ENCODE assay signal across 18 cellular contexts in the genomic region with DNA sequence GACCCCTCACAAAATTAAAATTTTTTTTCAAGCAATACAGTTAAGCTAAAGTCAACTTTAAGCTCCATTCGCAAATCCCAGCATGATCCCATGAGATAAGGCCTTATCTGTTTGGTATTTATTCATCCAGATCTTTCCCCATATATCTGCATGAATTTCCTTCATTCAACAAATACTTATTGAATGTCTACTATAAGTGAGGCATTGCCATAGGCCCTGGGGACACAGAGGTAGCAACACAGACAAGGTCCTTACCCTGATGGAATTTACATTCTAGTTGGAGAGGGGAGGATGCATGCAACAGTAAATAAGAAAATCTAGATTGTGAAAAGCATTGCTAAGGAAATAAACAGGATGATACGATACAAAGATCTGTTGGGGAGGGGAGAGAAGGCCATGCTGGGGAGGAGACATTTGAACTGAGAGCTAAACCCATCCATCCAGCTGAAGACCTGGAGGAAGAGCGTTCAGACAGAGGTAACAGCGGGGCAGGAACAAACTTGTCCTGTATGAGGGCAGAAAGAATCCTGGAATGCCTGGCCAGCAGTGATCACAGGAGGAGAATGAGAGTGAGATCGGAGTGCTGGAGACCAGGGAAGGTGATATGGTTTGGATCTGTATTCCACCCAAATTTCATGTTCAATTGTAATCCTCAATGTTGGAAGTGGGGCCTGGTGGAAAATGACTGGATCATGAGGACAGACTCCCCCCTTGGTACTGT.
A peak's percentile ranks its signal among the peaks of the same experiment; 100 is the strongest.
DNase-seq lines count a peak whose midpoint lies in the region; ATAC-seq and TF ChIP-seq lines count a peak whose summit lies in the region.
"Had no signal": no experiment of that assay in that cellular context is flagged by ENCODE, and none has a peak within 500 bp of the region (broad histone marks: within the 10 kb centered on the region; RNA-seq: fewer than 3 reads in every experiment).

No MANE protein-coding gene starts in this region.

- TF ChIP-seq CTCF in breast epithelium (IDR thresholded peaks at IDR 0.05), result no peak
- no peak for TF ChIP-seq CTCF in foreskin keratinocyte (conservative IDR thresholded peaks at IDR 0.05)

- H3K36me3 ChIP-seq in breast epithelium, result no peaks in the 10 kb centered on the region
- H3K36me3 ChIP-seq: BE2C had no signal

- TF ChIP-seq POLR2A in breast epithelium (IDR thresholded peaks at IDR 0.05), result no peak

- H3K4me3 Mint-ChIP-seq in activated CD4-positive, alpha-beta T cell treated with anti-CD3 and anti-CD28 coated beads, Interleukin-2, amount 10 ng/mL, durations not matched to agents 7 days and 5 days, result no peak overlapping the region
- no peak overlapping the region for H3K4me3 Mint-ChIP-seq in activated naive CD4-positive, alpha-beta T cell treated with anti-CD3 and anti-CD28 coated beads, Interleukin-2, amount 10 ng/mL, durations not matched to agents 7 days and 5 days
- H3K4me3 Mint-ChIP-seq: CD4-positive, alpha-beta T cell had no signal

- H3K9me3 ChIP-seq in breast epithelium, result no peaks in the 10 kb centered on the region
- H3K9me3 ChIP-seq: BE2C had no signal

- H3K27me3 ChIP-seq in breast epithelium (no peaks in the 10 kb centered on the region), foreskin keratinocyte (no peaks in the 10 kb centered on the region)
- H3K27me3 ChIP-seq: BE2C had no signal

- H3K4me1 ChIP-seq in breast epithelium, result no peaks in the 10 kb centered on the region
- H3K4me1 ChIP-seq in foreskin keratinocyte, result peaks cover 20% of the 10 kb centered on the region

- H3K27me3 Mint-ChIP-seq in activated CD4-positive, alpha-beta T cell treated with anti-CD3 and anti-CD28 coated beads, Interleukin-2, amount 10 ng/mL, durations not matched to agents 7 days and 5 days, result peaks cover 17% of the 10 kb centered on the region
- peaks cover 35% of the 10 kb centered on the region for H3K27me3 Mint-ChIP-seq in activated naive CD4-positive, alpha-beta T cell treated with anti-CD3 and anti-CD28 coated beads, Interleukin-2, amount 10 ng/mL, durations not matched to agents 7 days and 5 days

- POLR2A ChIA-PET in activated CD4-positive, alpha-beta T cell treated with anti-CD3 and anti-CD28 coated beads, Interleukin-2, amount 10 ng/mL, durations not matched to agents 7 days and 5 days (lab: Charles Lee), result no interaction called here

- H3K27ac ChIP-seq in breast epithelium (peak overlapping the region; percentile 26 to 62), foreskin keratinocyte (no peak overlapping the region)

- H3K4me3 ChIP-seq in breast epithelium, result no peak overlapping the region

- intact Hi-C loops in breast epithelium (cut with DNase I; ENCODE audit: low total_unique reads), result no loop called here

- CTCF ChIA-PET in activated CD4-positive, alpha-beta T cell treated with anti-CD3 and anti-CD28 coated beads, Interleukin-2, amount 10 ng/mL, durations not matched to agents 7 days and 5 days (lab: Charles Lee), result no interaction called here
- CTCF ChIA-PET in activated naive CD4-positive, alpha-beta T cell treated with anti-CD3 and anti-CD28 coated beads, Interleukin-2, amount 10 ng/mL, durations not matched to agents 7 days and 5 days (lab: Charles Lee), result no interaction called here

- no peak for DNase-seq in activated CD4-positive, alpha-beta T cell treated with anti-CD3 and anti-CD28 coated beads, Interleukin-2, amount 10 ng/mL, durations not matched to agents 7 days and 5 days
- DNase-seq in activated CD4-positive, alpha-beta T cell treated with anti-CD3 and anti-CD28 coated beads for 48 hours, result no peak
- DNase-seq in breast epithelium (ENCODE audit: low spot score in 2 of 2) (no peak), foreskin keratinocyte (peak; percentile 57 to 77), ureter (ENCODE audit: low spot score) (no peak)
- DNase-seq in stimulated activated naive CD4-positive, alpha-beta T cell treated with Interleukin-2 at 50 U/mL for 16 hours (lab: John Stamatoyannopoulos, UW), result no peak
- no peak for DNase-seq in activated naive CD4-positive, alpha-beta T cell treated with anti-CD3 and anti-CD28 coated beads, Interleukin-2, amount 10 ng/mL, durations not matched to agents 7 days and 5 days
- DNase-seq: 8988T; BE2C; Calu3; CD4-positive, alpha-beta T cell; KG1; NCI-H1092; NCI-H1694; NCI-H226; NCI-H526 treated with DMSO at 0.1 percent for 48 hours; SIG-M5 had no signal

- peak overlapping the region; percentile 5 for H3K27ac Mint-ChIP-seq in activated CD4-positive, alpha-beta T cell treated with anti-CD3 and anti-CD28 coated beads, Interleukin-2, amount 10 ng/mL, durations not matched to agents 7 days and 5 days
- H3K27ac Mint-ChIP-seq in activated naive CD4-positive, alpha-beta T cell treated with anti-CD3 and anti-CD28 coated beads, Interleukin-2, amount 10 ng/mL, durations not matched to agents 7 days and 5 days, result no peak overlapping the region
- H3K27ac Mint-ChIP-seq: CD4-positive, alpha-beta T cell had no signal

- peak; percentile 91 for ATAC-seq in foreskin keratinocyte
- no peak for ATAC-seq in GM19324 (IDR thresholded peaks at IDR 0.05; ENCODE audit: low FRiP score, unreplicated experiment)

- no peaks in the 10 kb centered on the region for H3K36me3 Mint-ChIP-seq in activated CD4-positive, alpha-beta T cell treated with anti-CD3 and anti-CD28 coated beads, Interleukin-2, amount 10 ng/mL, durations not matched to agents 7 days and 5 days (ENCODE audit: low read depth)
- no peaks in the 10 kb centered on the region for H3K36me3 Mint-ChIP-seq in activated naive CD4-positive, alpha-beta T cell treated with anti-CD3 and anti-CD28 coated beads, Interleukin-2, amount 10 ng/mL, durations not matched to agents 7 days and 5 days

- no peaks in the 10 kb centered on the region for H3K4me1 Mint-ChIP-seq in activated CD4-positive, alpha-beta T cell treated with anti-CD3 and anti-CD28 coated beads, Interleukin-2, amount 10 ng/mL, durations not matched to agents 7 days and 5 days
- H3K4me1 Mint-ChIP-seq in activated naive CD4-positive, alpha-beta T cell treated with anti-CD3 and anti-CD28 coated beads, Interleukin-2, amount 10 ng/mL, durations not matched to agents 7 days and 5 days, result no peaks in the 10 kb centered on the region

- H3K9me3 Mint-ChIP-seq in activated CD4-positive, alpha-beta T cell treated with anti-CD3 and anti-CD28 coated beads, Interleukin-2, amount 10 ng/mL, durations not matched to agents 7 days and 5 days, result no peaks in the 10 kb centered on the region
- H3K9me3 Mint-ChIP-seq in activated naive CD4-positive, alpha-beta T cell treated with anti-CD3 and anti-CD28 coated beads, Interleukin-2, amount 10 ng/mL, durations not matched to agents 7 days and 5 days, result no peaks in the 10 kb centered on the region
- H3K9me3 Mint-ChIP-seq: CD4-positive, alpha-beta T cell had no signal

Comparison
In these comparisons a context has a peak if more than half of its experiments do, and no peak if none do; other contexts are left out.
1. DNase-seq: peak in foreskin keratinocyte (2 of 2); none in activated CD4-positive, alpha-beta T cell treated with anti-CD3 and anti-CD28 coated beads, Interleukin-2, amount 10 ng/mL, durations not matched to agents 7 days and 5 days (single experiment), activated CD4-positive, alpha-beta T cell treated with anti-CD3 and anti-CD28 coated beads for 48 hours (single experiment), breast epithelium (0 of 2), ureter (single experiment), stimulated activated naive CD4-positive, alpha-beta T cell treated with Interleukin-2 at 50 U/mL for 16 hours (single experiment) and activated naive CD4-positive, alpha-beta T cell treated with anti-CD3 and anti-CD28 coated beads, Interleukin-2, amount 10 ng/mL, durations not matched to agents 7 days and 5 days (single experiment).